ENCODE assay signal across 17 cellular contexts in the genomic region with DNA sequence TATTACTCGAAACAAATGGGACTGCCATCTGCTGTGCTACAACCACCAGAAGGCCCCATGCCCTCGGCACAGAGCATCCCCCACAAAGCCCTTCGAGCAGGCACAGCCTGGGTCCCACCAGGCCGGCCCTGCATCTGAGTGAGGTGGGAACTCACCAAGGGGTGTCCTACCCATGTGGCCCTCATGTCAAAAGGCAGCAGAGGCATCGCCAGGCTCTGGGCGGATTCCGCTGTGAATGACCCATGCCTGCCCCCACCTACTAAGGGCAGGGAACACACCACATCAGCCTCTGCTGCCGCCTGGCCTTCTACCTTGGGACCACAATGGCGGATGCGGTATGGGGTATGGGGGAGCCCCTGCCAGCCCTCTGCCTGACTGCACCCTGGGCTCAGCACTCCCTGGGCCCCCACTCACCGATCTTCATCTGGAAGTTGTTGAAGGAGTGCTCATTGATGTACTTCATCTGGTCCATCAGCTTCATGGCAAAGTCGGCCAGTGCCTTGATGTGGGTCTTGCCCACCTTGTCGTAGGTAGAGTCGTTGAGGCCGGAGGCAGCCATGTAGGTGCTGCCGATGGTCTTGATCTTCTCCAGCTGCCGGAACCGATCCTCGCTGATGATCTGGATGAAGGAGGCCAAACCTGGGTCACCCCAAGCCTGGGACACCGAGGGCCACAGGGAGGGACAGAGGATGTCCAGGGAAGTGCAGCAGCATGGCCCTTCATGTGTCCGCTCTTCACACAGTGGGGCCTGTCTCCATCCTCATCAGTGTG.
DNase-seq lines count a peak whose midpoint lies in the region; ATAC-seq, FAIRE-seq and TF ChIP-seq lines count a peak whose summit lies in the region.
"Had no signal": no experiment of that assay in that cellular context is flagged by ENCODE, and none has a peak within 500 bp of the region (broad histone marks: within the 10 kb centered on the region; RNA-seq: fewer than 3 reads in every experiment).

No MANE protein-coding gene starts in this region.

- no peak overlapping the region for H3K4me3 ChIP-seq in right cardiac atrium (ENCODE audit: low read length)
- no peak overlapping the region for H3K4me3 ChIP-seq in H1 (ENCODE audit: extremely low read depth in 1 of 4, insufficient read depth in 2 of 4, low read depth in 3 of 4, low read length in 4 of 4)
- no peak overlapping the region for H3K4me3 ChIP-seq in vagina
- H3K4me3 ChIP-seq: BLaER1 treated with 17β-estradiol and CSF1 and Interleukin-3, amounts not matched to agents 10 nM and 100 nM; Peyer's patch had no signal

- no peak overlapping the region for H2AFZ ChIP-seq in H1 (ENCODE audit: low read length)

- H3K4me1 Mint-ChIP-seq in osteocyte (ENCODE audit: unreplicated experiment), result no peaks in the 10 kb centered on the region
- H3K4me1 Mint-ChIP-seq: CD8-positive, alpha-beta memory T cell had no signal

- H2BK5ac ChIP-seq in H1 (ENCODE audit: low read depth, low read length), result no peak overlapping the region

- H2AK5ac ChIP-seq in H1 (ENCODE audit: low read depth, low read length), result no peak overlapping the region

- ATAC-seq in right cardiac atrium, result no peak
- no peak for ATAC-seq in HG03520 (IDR thresholded peaks at IDR 0.05; ENCODE audit: unreplicated experiment)
- ATAC-seq: Right ventricle myocardium inferior had no signal

- H4K20me1 ChIP-seq in H1 (replicated peaks in 1 of 2; ENCODE audit: control insufficient read depth in 1 of 2, insufficient read depth in 2 of 2, low read length in 2 of 2), result peaks cover 4 to 26% of the 10 kb centered on the region in 2 experiments

- H3K36me3 ChIP-seq in H1 (ENCODE audit: control insufficient read depth in 2 of 4, insufficient read depth in 4 of 4, low read length in 3 of 4) (peaks cover 7 to 26% (median 24%) of the 10 kb centered on the region in 4 experiments), vagina (no peaks in the 10 kb centered on the region)
- H3K36me3 ChIP-seq: BLaER1 treated with 17β-estradiol and CSF1 and Interleukin-3, amounts not matched to agents 10 nM and 100 nM; Peyer's patch had no signal

- TF ChIP-seq CTCF in H1 (IDR thresholded peaks at IDR 0.05; ENCODE audit: control extremely low read depth in 1 of 3, insufficient read depth in 1 of 3, low read depth in 1 of 3, low read length in 3 of 3) (no peak), osteocyte (IDR thresholded peaks at IDR 0.05) (no peak), vagina (IDR thresholded peaks at IDR 0.05) (no peak)

- no peak overlapping the region for H2BK15ac ChIP-seq in H1 (ENCODE audit: low read length)

- H3K9me3 ChIP-seq in right cardiac atrium (ENCODE audit: control insufficient read depth, low read length) (no peaks in the 10 kb centered on the region), H1 (ENCODE audit: insufficient read depth in 2 of 2, low read depth in 1 of 2, low read length in 1 of 2) (no peaks in the 10 kb centered on the region), vagina (no peaks in the 10 kb centered on the region)
- H3K9me3 ChIP-seq: BLaER1 treated with 17β-estradiol and CSF1 and Interleukin-3, amounts not matched to agents 10 nM and 100 nM; Peyer's patch had no signal

- no peak overlapping the region for H3K23ac ChIP-seq in H1 (ENCODE audit: insufficient read length)

- H3K56ac ChIP-seq in H1 (replicated peaks; ENCODE audit: insufficient read length, low read depth, low read length), result no peak overlapping the region

- H2BK20ac ChIP-seq in H1 (ENCODE audit: low read length), result no peak overlapping the region

- no peak overlapping the region for H3K27ac Mint-ChIP-seq in osteocyte (ENCODE audit: unreplicated experiment)
- H3K27ac Mint-ChIP-seq: CD8-positive, alpha-beta memory T cell; HFFc6 had no signal

- no peak overlapping the region for H3K4me3 Mint-ChIP-seq in osteocyte (ENCODE audit: unreplicated experiment)
- H3K4me3 Mint-ChIP-seq: CD8-positive, alpha-beta memory T cell; HFFc6 had no signal

- no peak for FAIRE-seq in H1 (lab: Jason Lieb, UNC)
- FAIRE-seq: D721Med had no signal

- no peak overlapping the region for H4K5ac ChIP-seq in H1 (ENCODE audit: insufficient read length, low read depth, low read length)

- CTCF ChIA-PET in H1 (lab: Charles Lee; ENCODE audit: partially characterized antibody), result interaction anchor here (1.7 to 3.7 kb wide), 3 partner anchors 8 to 25 kb away, joined by 5 to 28 read pairs (median 15); no protein-coding TSS in a partner anchor

- no peak for TF ChIP-seq RAD21 in H1 (IDR thresholded peaks at IDR 0.05 in 1 of 2, conservative IDR thresholded peaks at IDR 0.05 in 1 of 2; ENCODE audit: low read depth in 2 of 2, low read length in 2 of 2)

- no peak for TF ChIP-seq EP300 in H1 (IDR thresholded peaks at IDR 0.05; ENCODE audit: borderline replicate concordance in 1 of 2, low read depth in 2 of 2, low read length in 2 of 2)

- no peaks in the 10 kb centered on the region for H3K79me2 ChIP-seq in H1 (ENCODE audit: control insufficient read depth in 1 of 2, insufficient read depth in 2 of 2, low read length in 2 of 2)

- H3K27me3 ChIP-seq in right cardiac atrium (ENCODE audit: control insufficient read depth, insufficient read depth) (no peaks in the 10 kb centered on the region), H1 (replicated peaks in 1 of 4; ENCODE audit: control insufficient read depth in 3 of 4, extremely low read depth in 1 of 4, insufficient read depth in 3 of 4, low read length in 3 of 4) (no peaks in the 10 kb centered on the region), vagina (no peaks in the 10 kb centered on the region)
- H3K27me3 ChIP-seq: BLaER1 treated with 17β-estradiol and CSF1 and Interleukin-3, amounts not matched to agents 10 nM and 100 nM; Peyer's patch had no signal

- no peak overlapping the region for H3K27ac ChIP-seq in right cardiac atrium (ENCODE audit: low read length)
- no peak overlapping the region for H3K27ac ChIP-seq in H1 (ENCODE audit: low read depth, low read length)
- no peak overlapping the region for H3K27ac ChIP-seq in vagina
- H3K27ac ChIP-seq: BLaER1 treated with 17β-estradiol and CSF1 and Interleukin-3, amounts not matched to agents 10 nM and 100 nM; Peyer's patch had no signal

- no peak overlapping the region for H3K9ac ChIP-seq in H1 (replicated peaks in 1 of 4; ENCODE audit: extremely low read depth in 1 of 4, low read depth in 3 of 4, low read length in 3 of 4)
- H3K9ac ChIP-seq: BLaER1 treated with 17β-estradiol and CSF1 and Interleukin-3, amounts not matched to agents 10 nM and 100 nM had no signal

- H2BK12ac ChIP-seq in H1 (ENCODE audit: low read depth, low read length), result no peak overlapping the region

- H3K36me3 Mint-ChIP-seq in osteocyte (ENCODE audit: unreplicated experiment), result peaks cover 8% of the 10 kb centered on the region
- H3K36me3 Mint-ChIP-seq: CD8-positive, alpha-beta memory T cell had no signal

- H4K91ac ChIP-seq in H1 (replicated peaks; ENCODE audit: insufficient read length, low read length), result no peak overlapping the region

- no peak overlapping the region for H3K18ac ChIP-seq in H1 (ENCODE audit: extremely low read depth, low read length)

- H4K8ac ChIP-seq in H1 (ENCODE audit: extremely low read depth, insufficient read depth, low read length), result 0 out of 2 replicates have a peak overlapping the region, but pooled peaks have one; percentile 45

- no peak overlapping the region for H2BK120ac ChIP-seq in H1 (replicated peaks; ENCODE audit: low read depth, low read length)

- peaks cover 8% of the 10 kb centered on the region for H3K27me3 Mint-ChIP-seq in osteocyte (ENCODE audit: unreplicated experiment)

- POLR2A ChIA-PET in H1 (lab: Charles Lee; ENCODE audit: partially characterized antibody), result interaction anchor here (0.8 to 0.9 kb wide), 2 partner anchors 9 to 11 kb away, joined by 3 read pairs; no protein-coding TSS in a partner anchor

- 91% methylated on average over 21 of the region's 21 CpGs for WGBS in right cardiac atrium
- WGBS in H1 (ENCODE audit: extremely low coverage in 1 of 2, insufficient coverage in 1 of 2, insufficient read length in 1 of 2, insufficient replicate concordance in 2 of 2, low coverage in 1 of 2, low lambda C conversion rate in 2 of 2, missing lambda C conversion rate in 1 of 2), 2 experiments, result 95% methylated on average over 21 of the region's 21 CpGs; no CpG with 5 or more reads in 1 of the 2 experiments

- no peaks in the 10 kb centered on the region for H3K23me2 ChIP-seq in H1 (ENCODE audit: low read depth, low read length)

- TF ChIP-seq POLR2A in H1 (IDR thresholded peaks at IDR 0.05; ENCODE audit: control extremely low read depth in 1 of 2, low read depth in 2 of 2, low read length in 2 of 2) (no peak), vagina (IDR thresholded peaks at IDR 0.05) (no peak)

- H3K4ac ChIP-seq in H1 (replicated peaks; ENCODE audit: insufficient read length, low read depth, low read length), result no peak overlapping the region

- no peak overlapping the region for H3K14ac ChIP-seq in H1 (ENCODE audit: insufficient read length)

- intact Hi-C loops in cardiac septum (cut with DNase I), result no loop called here
- intact Hi-C loops in right cardiac atrium (cut with DNase I), result no loop called here
- intact Hi-C loops in vagina (cut with DNase I), result no loop called here

- H3K4me1 ChIP-seq in right cardiac atrium (ENCODE audit: control insufficient read depth, insufficient read depth, low read length) (no peaks in the 10 kb centered on the region), H1 (replicated peaks in 1 of 4; ENCODE audit: control insufficient read depth in 3 of 4, insufficient read depth in 4 of 4, low read length in 3 of 4) (peaks cover 0 to 2% (median 0%) of the 10 kb centered on the region in 4 experiments; a peak in 2 of 7 replicates), vagina (no peaks in the 10 kb centered on the region)
- H3K4me1 ChIP-seq: Peyer's patch had no signal

- DNase-seq in cardiac septum (ENCODE audit: low spot score) (peak; percentile 54), right cardiac atrium (no peak), H1 (ENCODE audit: low read depth in 1 of 2, low spot score in 2 of 2) (no peak), osteocyte (ENCODE audit: extremely low spot score, unreplicated experiment) (peak; percentile 79), vagina (ENCODE audit: extremely low spot score in 2 of 2) (peak; percentile 52 to 64), globus pallidus (ENCODE audit: low spot score) (no peak)
- DNase-seq: CD8-positive, alpha-beta memory T cell; HFFc6; KG1; NCI-H1105 treated with DMSO at 0.1 percent for 48 hours; NCI-H1694; NCI-H2081 treated with DMSO at 0.1 percent for 48 hours had no signal

- H3K4me2 ChIP-seq in H1 (ENCODE audit: insufficient read depth in 1 of 2, low read depth in 2 of 2, low read length in 2 of 2), result no peak overlapping the region
- H3K4me2 ChIP-seq: BLaER1 treated with 17β-estradiol and CSF1 and Interleukin-3, amounts not matched to agents 10 nM and 100 nM had no signal

- H3K9me3 Mint-ChIP-seq in osteocyte (ENCODE audit: unreplicated experiment), result no peaks in the 10 kb centered on the region
- H3K9me3 Mint-ChIP-seq: CD8-positive, alpha-beta memory T cell; HFFc6 had no signal

- H3K79me1 ChIP-seq in H1 (ENCODE audit: low read depth, low read length), result no peaks in the 10 kb centered on the region

TF ChIP-seq in H1, 55 proteins besides CTCF, POLR2A, EP300 and RAD21 (continues in another document):
- TF ChIP-seq ASH2L (IDR thresholded peaks at IDR 0.05; ENCODE audit: low read length) (no peak), POU5F1 (IDR thresholded peaks at IDR 0.05; ENCODE audit: low read depth, low read length) (no peak), RNF2 (IDR thresholded peaks at IDR 0.05; ENCODE audit: borderline replicate concordance, low read depth, low read length, missing control alignments, poor library complexity, severe bottlenecking) (no peak)

Comparison
In these comparisons a context has a peak if more than half of its experiments do, and no peak if none do; other contexts are left out.
1. DNase-seq: peak in cardiac septum (single experiment), osteocyte (single experiment) and vagina (2 of 2); none in right cardiac atrium (0 of 3), H1 (0 of 2) and globus pallidus (single experiment).